ENCODE assay signal across 1 cellular context in the genomic region with DNA sequence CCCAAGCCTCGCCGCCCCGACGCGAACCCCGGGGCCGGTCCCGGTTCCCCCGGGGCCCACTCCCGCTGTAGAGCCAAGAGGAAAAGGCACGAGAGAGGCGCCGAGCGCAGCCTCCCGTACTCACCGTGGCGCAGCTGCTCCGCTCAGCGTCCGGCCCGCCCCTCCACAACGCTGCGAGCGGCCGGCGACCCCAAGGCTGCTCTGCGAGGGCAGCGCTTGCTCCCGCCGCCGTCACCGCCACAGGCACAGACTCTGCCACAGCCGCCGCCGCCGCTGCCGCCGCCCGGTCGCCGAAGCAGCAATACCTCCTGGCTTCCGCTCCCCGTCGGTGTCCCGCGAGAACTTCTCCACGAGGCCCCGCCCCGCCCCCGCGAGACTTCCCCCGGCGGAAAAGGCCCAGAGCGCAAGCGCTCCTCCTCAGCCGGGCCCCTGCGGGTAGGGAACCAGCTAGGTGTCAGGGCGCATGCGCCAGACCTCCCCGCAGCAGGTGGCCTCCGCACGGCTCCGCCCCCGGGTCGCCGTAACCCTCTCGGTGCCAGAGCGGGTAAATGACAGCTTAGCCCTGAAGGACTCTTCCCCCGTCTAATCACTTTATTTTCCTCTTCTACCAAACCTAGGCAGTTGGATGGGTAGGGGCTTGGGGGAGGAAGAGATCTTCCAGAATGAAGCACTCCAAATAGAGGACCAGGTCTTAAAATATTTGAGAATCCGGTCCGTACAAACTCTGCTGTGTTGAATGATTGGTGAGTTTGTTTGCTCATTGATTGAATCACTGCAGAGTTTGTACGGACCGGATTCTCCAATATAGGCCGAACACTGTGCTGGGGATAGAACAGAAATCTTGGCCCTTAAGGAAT.
TF ChIP-seq lines count a peak whose summit lies in the region.

TSS of gene GRB2 (minus strand) at position 314 of the 857 bp plus-strand sequence. CDS start 12,050 bp downstream, outside the sequence.

TF ChIP-seq in HepG2, 621 proteins besides CTCF, POLR2A, EP300 and RAD21 (continued from another document and continues in another):
- TF ChIP-seq, protein P1, sequence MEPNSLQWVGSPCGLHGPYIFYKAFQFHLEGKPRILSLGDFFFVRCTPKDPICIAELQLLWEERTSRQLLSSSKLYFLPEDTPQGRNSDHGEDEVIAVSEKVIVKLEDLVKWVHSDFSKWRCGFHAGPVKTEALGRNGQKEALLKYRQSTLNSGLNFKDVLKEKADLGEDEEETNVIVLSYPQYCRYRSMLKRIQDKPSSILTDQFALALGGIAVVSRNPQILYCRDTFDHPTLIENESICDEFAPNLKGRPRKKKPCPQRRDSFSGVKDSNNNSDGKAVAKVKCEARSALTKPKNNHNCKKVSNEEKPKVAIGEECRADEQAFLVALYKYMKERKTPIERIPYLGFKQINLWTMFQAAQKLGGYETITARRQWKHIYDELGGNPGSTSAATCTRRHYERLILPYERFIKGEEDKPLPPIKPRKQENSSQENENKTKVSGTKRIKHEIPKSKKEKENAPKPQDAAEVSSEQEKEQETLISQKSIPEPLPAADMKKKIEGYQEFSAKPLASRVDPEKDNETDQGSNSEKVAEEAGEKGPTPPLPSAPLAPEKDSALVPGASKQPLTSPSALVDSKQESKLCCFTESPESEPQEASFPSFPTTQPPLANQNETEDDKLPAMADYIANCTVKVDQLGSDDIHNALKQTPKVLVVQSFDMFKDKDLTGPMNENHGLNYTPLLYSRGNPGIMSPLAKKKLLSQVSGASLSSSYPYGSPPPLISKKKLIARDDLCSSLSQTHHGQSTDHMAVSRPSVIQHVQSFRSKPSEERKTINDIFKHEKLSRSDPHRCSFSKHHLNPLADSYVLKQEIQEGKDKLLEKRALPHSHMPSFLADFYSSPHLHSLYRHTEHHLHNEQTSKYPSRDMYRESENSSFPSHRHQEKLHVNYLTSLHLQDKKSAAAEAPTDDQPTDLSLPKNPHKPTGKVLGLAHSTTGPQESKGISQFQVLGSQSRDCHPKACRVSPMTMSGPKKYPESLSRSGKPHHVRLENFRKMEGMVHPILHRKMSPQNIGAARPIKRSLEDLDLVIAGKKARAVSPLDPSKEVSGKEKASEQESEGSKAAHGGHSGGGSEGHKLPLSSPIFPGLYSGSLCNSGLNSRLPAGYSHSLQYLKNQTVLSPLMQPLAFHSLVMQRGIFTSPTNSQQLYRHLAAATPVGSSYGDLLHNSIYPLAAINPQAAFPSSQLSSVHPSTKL (CRISPR knock-in tag; IDR thresholded peaks at IDR 0.05): peak; percentile 47; the same call in 1 of the 2 replicates
- TF ChIP-seq TRIM24 (CRISPR knock-in tag; IDR thresholded peaks at IDR 0.05) (no peak), ZSCAN21 (CRISPR knock-in tag; IDR thresholded peaks at IDR 0.05; ENCODE audit: borderline replicate concordance) (peak; percentile 55; the same call in 1 of the 2 replicates), ZNF670 (CRISPR knock-in tag; IDR thresholded peaks at IDR 0.05; ENCODE audit: borderline replicate concordance) (no peak; the same call in 1 of the 2 replicates), ZNF460 (CRISPR knock-in tag; IDR thresholded peaks at IDR 0.05; ENCODE audit: borderline replicate concordance) (no peak), CENPBD1 (CRISPR knock-in tag; IDR thresholded peaks at IDR 0.05; ENCODE audit: borderline replicate concordance, low read depth) (no peak), ZNF382 (CRISPR knock-in tag; IDR thresholded peaks at IDR 0.05; ENCODE audit: borderline replicate concordance) (no peak), HIVEP1 (CRISPR knock-in tag; IDR thresholded peaks at IDR 0.05) (peak; percentile 45; the same call in 1 of the 2 replicates), HDAC6 (IDR thresholded peaks at IDR 0.05; ENCODE audit: low read depth, low read length) (no peak), ZNF317 (CRISPR knock-in tag; IDR thresholded peaks at IDR 0.05) (0 out of 2 replicates have a peak, but pooled peaks have one; percentile 21), ZNF205 (CRISPR knock-in tag; IDR thresholded peaks at IDR 0.05) (no peak; the same call in 1 of the 2 replicates), ZBTB37 (CRISPR knock-in tag; IDR thresholded peaks at IDR 0.05) (no peak), KLF16 (CRISPR knock-in tag; IDR thresholded peaks at IDR 0.05) (peak in 1 of 2 experiments; percentile 84; a peak in 2 of 4 replicates), ATF7 (IDR thresholded peaks at IDR 0.05) (no peak), ATF7 (CRISPR knock-in tag; IDR thresholded peaks at IDR 0.05) (no peak; the same call in 1 of the 2 replicates), ATM (IDR thresholded peaks at IDR 0.05; ENCODE audit: borderline replicate concordance) (no peak), ZNF547 (CRISPR knock-in tag; IDR thresholded peaks at IDR 0.05) (peak; percentile 84), SP140L (CRISPR knock-in tag; IDR thresholded peaks at IDR 0.05; ENCODE audit: borderline replicate concordance) (peak; percentile 93; the same call in 1 of the 2 replicates), ZNF720 (CRISPR knock-in tag; IDR thresholded peaks at IDR 0.05) (no peak), ZNF546 (CRISPR knock-in tag; conservative IDR thresholded peaks at IDR 0.05) (peak; percentile 62; the same call in 1 of the 2 replicates), ZNF775 (CRISPR knock-in tag; IDR thresholded peaks at IDR 0.05; ENCODE audit: borderline replicate concordance) (no peak), HHEX (CRISPR knock-in tag; IDR thresholded peaks at IDR 0.05) (no peak), SRF (IDR thresholded peaks at IDR 0.05; ENCODE audit: low read depth, low read length) (peak; percentile 93), ARNTL (CRISPR knock-in tag; IDR thresholded peaks at IDR 0.05) (peak; percentile 78), RBM39 (IDR thresholded peaks at IDR 0.05; ENCODE audit: low read depth, low read length, poor library complexity, severe bottlenecking) (peak; percentile 76), HCFC1 (IDR thresholded peaks at IDR 0.05; ENCODE audit: low read depth, low read length) (0 out of 2 replicates have a peak, but pooled peaks have one; percentile 19), JDP2 (CRISPR knock-in tag; IDR thresholded peaks at IDR 0.05; ENCODE audit: borderline replicate concordance) (no peak), PTBP1 (IDR thresholded peaks at IDR 0.05; ENCODE audit: low read depth, low read length, poor library complexity, severe bottlenecking) (no peak), ZNF207 (IDR thresholded peaks at IDR 0.05; ENCODE audit: borderline replicate concordance) (no peak), ZNF124 (CRISPR knock-in tag; IDR thresholded peaks at IDR 0.05) (no peak), ZNF839 (CRISPR knock-in tag; IDR thresholded peaks at IDR 0.05; ENCODE audit: borderline replicate concordance) (0 out of 2 replicates have a peak, but pooled peaks have one; percentile 44), TOE1 (CRISPR knock-in tag; IDR thresholded peaks at IDR 0.05) (no peak), ZNF691 (CRISPR knock-in tag; IDR thresholded peaks at IDR 0.05; ENCODE audit: borderline replicate concordance, low read depth) (peak; percentile 84; the same call in 1 of the 2 replicates), SRY (CRISPR knock-in tag; IDR thresholded peaks at IDR 0.05) (no peak; the same call in 1 of the 2 replicates), IRX3 (CRISPR knock-in tag; IDR thresholded peaks at IDR 0.05; ENCODE audit: borderline replicate concordance, low read depth) (no peak), HDAC1 (CRISPR knock-in tag; IDR thresholded peaks at IDR 0.05) (peak; percentile 86), SMAD9 (CRISPR knock-in tag; IDR thresholded peaks at IDR 0.05) (no peak), RXRA (CRISPR knock-in tag; IDR thresholded peaks at IDR 0.05) (peak; percentile 37), MEIS2 (CRISPR knock-in tag; IDR thresholded peaks at IDR 0.05) (peak; percentile 87), MAZ (IDR thresholded peaks at IDR 0.05; ENCODE audit: borderline replicate concordance, low read depth, low read length) (peak; percentile 94), MAZ (CRISPR knock-in tag; IDR thresholded peaks at IDR 0.05; ENCODE audit: low read depth) (peak; percentile 43; the same call in 1 of the 2 replicates), STAT6 (CRISPR knock-in tag; IDR thresholded peaks at IDR 0.05; ENCODE audit: borderline replicate concordance) (0 out of 2 replicates have a peak, but pooled peaks have one; percentile 71), RORA (CRISPR knock-in tag; IDR thresholded peaks at IDR 0.05) (no peak), NFIC (IDR thresholded peaks at IDR 0.05; ENCODE audit: low read length) (no peak), NCOR1 (IDR thresholded peaks at IDR 0.05; ENCODE audit: borderline replicate concordance, low read length) (no peak; the same call in 1 of the 2 replicates), MBD4 (IDR thresholded peaks at IDR 0.05; ENCODE audit: borderline replicate concordance, low read length) (no peak), SALL2 (CRISPR knock-in tag; IDR thresholded peaks at IDR 0.05) (peak; percentile 62)
- TF ChIP-seq, protein P2, sequence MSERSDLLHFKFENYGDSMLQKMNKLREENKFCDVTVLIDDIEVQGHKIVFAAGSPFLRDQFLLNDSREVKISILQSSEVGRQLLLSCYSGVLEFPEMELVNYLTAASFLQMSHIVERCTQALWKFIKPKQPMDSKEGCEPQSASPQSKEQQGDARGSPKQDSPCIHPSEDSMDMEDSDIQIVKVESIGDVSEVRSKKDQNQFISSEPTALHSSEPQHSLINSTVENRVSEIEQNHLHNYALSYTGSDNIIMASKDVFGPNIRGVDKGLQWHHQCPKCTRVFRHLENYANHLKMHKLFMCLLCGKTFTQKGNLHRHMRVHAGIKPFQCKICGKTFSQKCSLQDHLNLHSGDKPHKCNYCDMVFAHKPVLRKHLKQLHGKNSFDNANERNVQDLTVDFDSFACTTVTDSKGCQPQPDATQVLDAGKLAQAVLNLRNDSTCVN (CRISPR knock-in tag; IDR thresholded peaks at IDR 0.05; ENCODE audit: borderline replicate concordance): peak; percentile 19; the same call in 1 of the 2 replicates
- TF ChIP-seq, protein P3, sequence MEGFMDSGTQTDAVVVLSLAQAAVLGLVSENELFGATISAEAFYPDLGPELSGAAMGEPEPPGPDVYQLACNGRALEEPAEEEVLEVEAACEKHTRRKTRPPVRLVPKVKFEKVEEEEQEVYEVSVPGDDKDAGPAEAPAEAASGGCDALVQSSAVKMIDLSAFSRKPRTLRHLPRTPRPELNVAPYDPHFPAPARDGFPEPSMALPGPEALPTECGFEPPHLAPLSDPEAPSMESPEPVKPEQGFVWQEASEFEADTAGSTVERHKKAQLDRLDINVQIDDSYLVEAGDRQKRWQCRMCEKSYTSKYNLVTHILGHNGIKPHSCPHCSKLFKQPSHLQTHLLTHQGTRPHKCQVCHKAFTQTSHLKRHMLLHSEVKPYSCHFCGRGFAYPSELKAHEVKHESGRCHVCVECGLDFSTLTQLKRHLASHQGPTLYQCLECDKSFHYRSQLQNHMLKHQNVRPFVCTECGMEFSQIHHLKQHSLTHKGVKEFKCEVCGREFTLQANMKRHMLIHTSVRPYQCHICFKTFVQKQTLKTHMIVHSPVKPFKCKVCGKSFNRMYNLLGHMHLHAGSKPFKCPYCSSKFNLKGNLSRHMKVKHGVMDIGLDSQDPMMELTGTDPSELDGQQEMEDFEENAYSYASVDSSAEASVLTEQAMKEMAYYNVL (CRISPR knock-in tag; IDR thresholded peaks at IDR 0.05; ENCODE audit: borderline replicate concordance): 0 out of 2 replicates have a peak, but pooled peaks have one; percentile 57
- TF ChIP-seq, protein P4, sequence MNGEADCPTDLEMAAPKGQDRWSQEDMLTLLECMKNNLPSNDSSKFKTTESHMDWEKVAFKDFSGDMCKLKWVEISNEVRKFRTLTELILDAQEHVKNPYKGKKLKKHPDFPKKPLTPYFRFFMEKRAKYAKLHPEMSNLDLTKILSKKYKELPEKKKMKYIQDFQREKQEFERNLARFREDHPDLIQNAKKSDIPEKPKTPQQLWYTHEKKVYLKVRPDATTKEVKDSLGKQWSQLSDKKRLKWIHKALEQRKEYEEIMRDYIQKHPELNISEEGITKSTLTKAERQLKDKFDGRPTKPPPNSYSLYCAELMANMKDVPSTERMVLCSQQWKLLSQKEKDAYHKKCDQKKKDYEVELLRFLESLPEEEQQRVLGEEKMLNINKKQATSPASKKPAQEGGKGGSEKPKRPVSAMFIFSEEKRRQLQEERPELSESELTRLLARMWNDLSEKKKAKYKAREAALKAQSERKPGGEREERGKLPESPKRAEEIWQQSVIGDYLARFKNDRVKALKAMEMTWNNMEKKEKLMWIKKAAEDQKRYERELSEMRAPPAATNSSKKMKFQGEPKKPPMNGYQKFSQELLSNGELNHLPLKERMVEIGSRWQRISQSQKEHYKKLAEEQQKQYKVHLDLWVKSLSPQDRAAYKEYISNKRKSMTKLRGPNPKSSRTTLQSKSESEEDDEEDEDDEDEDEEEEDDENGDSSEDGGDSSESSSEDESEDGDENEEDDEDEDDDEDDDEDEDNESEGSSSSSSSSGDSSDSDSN (CRISPR knock-in tag; IDR thresholded peaks at IDR 0.05): peak; percentile 79
